ENCODE assay signal across 15 cellular contexts in the genomic region with DNA sequence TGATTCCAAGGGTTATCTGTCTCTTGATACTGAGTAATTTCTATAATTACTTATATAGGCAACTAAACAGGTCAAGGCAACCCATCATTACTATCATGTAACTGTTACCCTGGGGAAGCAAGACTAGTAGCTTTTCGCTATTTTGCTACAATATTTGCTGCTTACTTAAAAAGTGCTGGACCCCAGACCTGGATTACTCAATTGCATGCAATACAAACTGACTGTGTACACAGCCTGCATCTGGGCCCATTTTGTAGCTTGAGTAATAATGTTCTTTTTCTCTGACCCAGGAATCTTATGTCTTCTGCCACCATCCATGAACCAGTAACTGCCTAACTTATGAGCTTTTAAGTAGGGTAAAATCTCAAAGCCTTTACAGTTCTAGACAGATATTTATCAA. TPM values are rescaled to one million over a fixed set of nuclear protein-coding genes. Genes with fewer than 3 reads are reported as not detected.
DNase-seq lines count a peak whose midpoint lies in the region; ATAC-seq and TF ChIP-seq lines count a peak whose summit lies in the region.
"Had no signal": no experiment of that assay in that cellular context is flagged by ENCODE, and none has a peak within 500 bp of the region (broad histone marks: within the 10 kb centered on the region; RNA-seq: fewer than 3 reads in every experiment).

No MANE protein-coding gene starts in this region.

- no peaks in the 10 kb centered on the region for H3K4me1 ChIP-seq in naive thymus-derived CD4-positive, alpha-beta T cell (ENCODE audit: control insufficient read depth in 2 of 2, insufficient read depth in 2 of 2, low read length in 2 of 2)
- H3K4me1 ChIP-seq: BLaER1 treated with 17β-estradiol and CSF1 and Interleukin-3, amounts not matched to agents 10 nM and 100 nM had no signal

- intact Hi-C loops in CD4-positive, alpha-beta T cell (cut with DNase I, micrococcal nuclease) = no loop called here
- intact Hi-C loops in naive thymus-derived CD4-positive, alpha-beta T cell (cut with micrococcal nuclease) = loop anchor here in 1 of 2 donors (5.0 kb wide), 1 partner anchor 37 kb away; no protein-coding TSS in a partner anchor

- no peaks in the 10 kb centered on the region for H3K27me3 Mint-ChIP-seq in activated T-cell treated with anti-CD3 and anti-CD28 coated beads, Interleukin-2, amount 50 U/mL, for 72 hours (ENCODE audit: low read depth)
- no peaks in the 10 kb centered on the region for H3K27me3 Mint-ChIP-seq in CD4-positive, alpha-beta T cell
- H3K27me3 Mint-ChIP-seq in naive thymus-derived CD4-positive, alpha-beta T cell = no peaks in the 10 kb centered on the region
- H3K27me3 Mint-ChIP-seq: CD4-positive, CD25-positive, alpha-beta regulatory T cell had no signal

- no peak overlapping the region for H3K27ac ChIP-seq in CD4-positive, alpha-beta T cell (ENCODE audit: low read depth, low read length)
- no peak overlapping the region for H3K27ac ChIP-seq in naive thymus-derived CD4-positive, alpha-beta T cell (ENCODE audit: low read depth, low read length)
- H3K27ac ChIP-seq: BLaER1 treated with 17β-estradiol and CSF1 and Interleukin-3, amounts not matched to agents 10 nM and 100 nM had no signal

- POLR2A ChIA-PET in CD4-positive, alpha-beta T cell (lab: Charles Lee) = no interaction called here
- POLR2A ChIA-PET in naive thymus-derived CD4-positive, alpha-beta T cell (lab: Charles Lee) = interaction anchor here (0.7 kb wide), 1 partner anchor 50 kb away, joined by 3 read pairs; no protein-coding TSS in a partner anchor

- H3K9me3 Mint-ChIP-seq in activated T-cell treated with anti-CD3 and anti-CD28 coated beads, Interleukin-2, amount 50 U/mL, for 72 hours = peaks cover 5 to 15% of the 10 kb centered on the region in 2 donors
- H3K9me3 Mint-ChIP-seq in CD4-positive, alpha-beta T cell = peaks cover 7% of the 10 kb centered on the region
- peaks cover 2 to 30% (median 15%) of the 10 kb centered on the region in 11 donors for H3K9me3 Mint-ChIP-seq in naive thymus-derived CD4-positive, alpha-beta T cell

- H3K36me3 ChIP-seq in naive thymus-derived CD4-positive, alpha-beta T cell (ENCODE audit: control insufficient read depth in 2 of 3, insufficient read depth in 3 of 3, low read length in 3 of 3) = peaks cover 0 to 42% (median 18%) of the 10 kb centered on the region in 3 experiments
- H3K36me3 ChIP-seq: HAP-1 had no signal

- peak in 1 of 2 donors; percentile 43 for ATAC-seq in activated T-cell treated with anti-CD3 and anti-CD28 coated beads, Interleukin-2, amount 50 U/mL, for 72 hours (replicated peaks in 1 of 2)
- ATAC-seq in CD4-positive, alpha-beta T cell (ENCODE audit: poor library complexity) = no peak
- ATAC-seq in naive thymus-derived CD4-positive, alpha-beta T cell = no peak

- no peak for DNase-seq in activated T-cell treated with anti-CD3 and anti-CD28 coated beads, Interleukin-2, amount 50 U/mL, for 72 hours
- no peak for DNase-seq in activated T-cell treated with anti-CD3 and anti-CD28 coated beads, Interleukin-2, amount 50 U/mL, for 48 hours
- DNase-seq in CD4-positive, alpha-beta T cell = no peak
- DNase-seq in HuH-7 (ENCODE audit: low spot score) (peak; percentile 10), NCI-H1417 treated with DMSO at 0.1 percent for 48 hours (lab: John Stamatoyannopoulos, UW) (no peak), ureter (ENCODE audit: low spot score) (no peak)
- DNase-seq in naive thymus-derived CD4-positive, alpha-beta T cell = no peak
- DNase-seq: ACHN; CD4-positive, CD25-positive, alpha-beta regulatory T cell; COR-L47; DMS153; DMS79 treated with DMSO at 0.1 percent for 48 hours; GDM1 had no signal

- peaks cover 24% of the 10 kb centered on the region for H3K4me1 Mint-ChIP-seq in activated T-cell treated with anti-CD3 and anti-CD28 coated beads, Interleukin-2, amount 50 U/mL, for 72 hours (ENCODE audit: low read depth)
- H3K4me1 Mint-ChIP-seq in CD4-positive, alpha-beta T cell (ENCODE audit: low read depth) = peaks cover 53% of the 10 kb centered on the region
- peaks cover 7 to 51% (median 42%) of the 10 kb centered on the region in 7 donors for H3K4me1 Mint-ChIP-seq in naive thymus-derived CD4-positive, alpha-beta T cell

- H3K4me3 Mint-ChIP-seq in activated T-cell treated with anti-CD3 and anti-CD28 coated beads, Interleukin-2, amount 50 U/mL, for 72 hours = no peak overlapping the region
- H3K4me3 Mint-ChIP-seq in CD4-positive, alpha-beta T cell = no peak overlapping the region
- H3K4me3 Mint-ChIP-seq in naive thymus-derived CD4-positive, alpha-beta T cell = no peak overlapping the region
- H3K4me3 Mint-ChIP-seq: CD4-positive, CD25-positive, alpha-beta regulatory T cell had no signal

- CTCF ChIA-PET in CD4-positive, alpha-beta T cell (lab: Charles Lee) = interaction anchor here (1.1 kb wide), 1 partner anchor 10 kb away, joined by 4 read pairs; no protein-coding TSS in a partner anchor
- CTCF ChIA-PET in naive thymus-derived CD4-positive, alpha-beta T cell (lab: Charles Lee) = no interaction called here

- TF ChIP-seq CTCF in CD4-positive, alpha-beta T cell (IDR thresholded peaks at IDR 0.05) = no peak

- peaks cover 18% of the 10 kb centered on the region for H3K9me3 ChIP-seq in CD4-positive, alpha-beta T cell (ENCODE audit: control insufficient read depth, low read length)
- H3K9me3 ChIP-seq in naive thymus-derived CD4-positive, alpha-beta T cell (ENCODE audit: control insufficient read depth in 2 of 3, low read length in 3 of 3) = peaks cover 0 to 13% (median 4%) of the 10 kb centered on the region in 3 experiments

- no peak overlapping the region for H3K4me3 ChIP-seq in naive thymus-derived CD4-positive, alpha-beta T cell (ENCODE audit: low read length)
- H3K4me3 ChIP-seq: BLaER1 treated with 17β-estradiol and CSF1 and Interleukin-3, amounts not matched to agents 10 nM and 100 nM; HAP-1 had no signal

- peak overlapping the region; percentile 50 for H3K27ac Mint-ChIP-seq in activated T-cell treated with anti-CD3 and anti-CD28 coated beads, Interleukin-2, amount 50 U/mL, for 72 hours
- peak overlapping the region; percentile 51 for H3K27ac Mint-ChIP-seq in CD4-positive, alpha-beta T cell
- peak overlapping the region in 5 of 9 donors; percentile 11 to 77 (median 49) for H3K27ac Mint-ChIP-seq in naive thymus-derived CD4-positive, alpha-beta T cell

- peaks cover 20 to 61% of the 10 kb centered on the region in 2 donors for H3K36me3 Mint-ChIP-seq in activated T-cell treated with anti-CD3 and anti-CD28 coated beads, Interleukin-2, amount 50 U/mL, for 72 hours (ENCODE audit: insufficient read depth in 2 of 2)
- peaks cover 97% of the 10 kb centered on the region for H3K36me3 Mint-ChIP-seq in CD4-positive, alpha-beta T cell (ENCODE audit: low read depth)
- peaks cover 12 to 78% (median 71%) of the 10 kb centered on the region in 5 donors for H3K36me3 Mint-ChIP-seq in naive thymus-derived CD4-positive, alpha-beta T cell

- H3K27me3 ChIP-seq in CD4-positive, alpha-beta T cell (ENCODE audit: control insufficient read depth, insufficient read depth, low read length) = no peaks in the 10 kb centered on the region
- H3K27me3 ChIP-seq in naive thymus-derived CD4-positive, alpha-beta T cell (ENCODE audit: control insufficient read depth in 2 of 2, insufficient read depth in 2 of 2, low read length in 2 of 2) = no peaks in the 10 kb centered on the region
- H3K27me3 ChIP-seq: BLaER1 treated with 17β-estradiol and CSF1 and Interleukin-3, amounts not matched to agents 10 nM and 100 nM had no signal

RNA-seq across cellular contexts. Expression of a gene that starts 53.4 kb away (rescaled TPM):
- 100 to 1,000 TPM; 209 to 223 TPM for total RNA-seq in activated T-cell treated with anti-CD3 and anti-CD28 coated beads, Interleukin-2, amount 50 U/mL, for 72 hours
- 100 to 1,000 TPM; 216 to 234 TPM for total RNA-seq in CD4-positive, alpha-beta T cell
- total RNA-seq in naive thymus-derived CD4-positive, alpha-beta T cell = 100 to 1,000 TPM; 111 to 212 (median 143) TPM
- 10 to 100 TPM; 50.5 to 52.3 TPM for polyA plus RNA-seq in naive thymus-derived CD4-positive, alpha-beta T cell
- 64.7 TPM for total RNA-seq in ureter
